ENCODE assay signal across 16 cellular contexts in genomic region chr20:33351696-33352095, GRCh38.
"Had no signal": no experiment of that assay in that cellular context is flagged by ENCODE, and none has a peak within 500 bp of the region (broad histone marks: within the 10 kb centered on the region; RNA-seq: fewer than 3 reads in every experiment).

No MANE protein-coding gene starts in this region.

- H3K4me1 ChIP-seq: left lung, stomach, uterus had no signal

- H3K27me3 ChIP-seq: left lung, ovary, stomach, uterus had no signal

- FAIRE-seq: islet of Langerhans had no signal

- H3K27ac Mint-ChIP-seq: activated B cell treated with CpG ODN at 0.5 μM for 24 hours; activated CD8-positive, alpha-beta memory T cell treated with anti-CD3 and anti-CD28 coated beads, Interleukin-2, amount 10 ng/mL, durations not matched to agents 7 days and 5 days had no signal

- H3K36me3 ChIP-seq: ovary, uterus had no signal

- DNase-seq: activated B cell treated with CpG ODN at 0.5 μM for 24 hours; activated CD4-positive, alpha-beta T cell treated with anti-CD3 and anti-CD28 coated beads, Interleukin-2, amount 50 U/mL, for 1 hour; activated CD8-positive, alpha-beta memory T cell treated with anti-CD3 and anti-CD28 coated beads, Interleukin-2, amount 10 ng/mL, durations not matched to agents 7 days and 5 days; activated naive CD4-positive, alpha-beta T cell treated with anti-CD3 and anti-CD28 coated beads, Interleukin-2, amount 50 U/mL, for 16 hours; activated T-cell treated with anti-CD3 and anti-CD28 coated beads, Interleukin-2, amount 50 U/mL, for 4 hours; cerebellar nuclear complex; dermis blood vessel endothelial cell; left lung; ovary; stimulated activated CD4-positive, alpha-beta T cell treated with anti-CD3 and anti-CD28 coated beads, Interleukin-4, amount 100 ng/mL, for 1 hour; stomach; uterus had no signal

- H3K27me3 Mint-ChIP-seq: activated B cell treated with CpG ODN at 0.5 μM for 24 hours; activated CD8-positive, alpha-beta memory T cell treated with anti-CD3 and anti-CD28 coated beads, Interleukin-2, amount 10 ng/mL, durations not matched to agents 7 days and 5 days had no signal

- ATAC-seq: activated CD8-positive, alpha-beta memory T cell treated with anti-CD3 and anti-CD28 coated beads, Interleukin-2, amount 10 ng/mL, durations not matched to agents 7 days and 5 days; activated T-cell treated with anti-CD3 and anti-CD28 coated beads, Interleukin-2, amount 50 U/mL, for 4 hours; esophagus mucosa; left lung; SK-N-SH treated with all-trans-retinoic acid at 6 μM for 48 hours had no signal

- H3K4me3 ChIP-seq: left lung, ovary, stomach, thoracic aorta, uterus had no signal

- H3K9me3 ChIP-seq: left lung, ovary, stomach, thoracic aorta, uterus had no signal

- H3K4me3 Mint-ChIP-seq: activated B cell treated with CpG ODN at 0.5 μM for 24 hours; activated CD8-positive, alpha-beta memory T cell treated with anti-CD3 and anti-CD28 coated beads, Interleukin-2, amount 10 ng/mL, durations not matched to agents 7 days and 5 days; activated T-cell treated with anti-CD3 and anti-CD28 coated beads, Interleukin-2, amount 50 U/mL, for 4 hours had no signal

- H3K4me1 Mint-ChIP-seq: activated B cell treated with CpG ODN at 0.5 μM for 24 hours; activated CD8-positive, alpha-beta memory T cell treated with anti-CD3 and anti-CD28 coated beads, Interleukin-2, amount 10 ng/mL, durations not matched to agents 7 days and 5 days had no signal

- H3K9me3 Mint-ChIP-seq: activated B cell treated with CpG ODN at 0.5 μM for 24 hours; activated T-cell treated with anti-CD3 and anti-CD28 coated beads, Interleukin-2, amount 50 U/mL, for 4 hours had no signal

- H3K27ac ChIP-seq: left lung, ovary, stomach, thoracic aorta, uterus had no signal
